In genomic region chr16:89410794-89411309, GRCh38 we compare ENCODE assay signal across 8 cellular contexts.
DNase-seq lines count a peak whose midpoint lies in the region; ATAC-seq, FAIRE-seq and TF ChIP-seq lines count a peak whose summit lies in the region.

No MANE protein-coding gene starts in this region.

- TF ChIP-seq CTCF in endothelial cell of umbilical vein (IDR thresholded peaks at IDR 0.05; ENCODE audit: extremely low read depth in 1 of 2, insufficient read depth in 1 of 2, low read depth in 1 of 2, low read length in 2 of 2): peak in 1 of 2 donors; percentile 52
- no peak for TF ChIP-seq CTCF in GM20000 (IDR thresholded peaks at IDR 0.05; ENCODE audit: extremely low read depth, missing control alignments)

- H3K27ac ChIP-seq in SJCRH30 (no peak overlapping the region), endothelial cell of umbilical vein (ENCODE audit: insufficient read depth, low read depth, low read length) (peak overlapping the region; percentile 39)
- H3K27ac ChIP-seq in naive thymus-derived CD4-positive, alpha-beta T cell (ENCODE audit: low read depth, low read length): peak overlapping the region; percentile 72

- peaks cover 8% of the 10 kb centered on the region for H4K20me1 ChIP-seq in endothelial cell of umbilical vein (replicated peaks; ENCODE audit: control insufficient read depth, extremely low read depth, insufficient read depth, low read length)

- no peaks in the 10 kb centered on the region for H3K9me3 ChIP-seq in SJCRH30 (replicated peaks)
- H3K9me3 ChIP-seq in endothelial cell of umbilical vein (replicated peaks; ENCODE audit: control insufficient read depth, insufficient read depth, low read length): no peaks in the 10 kb centered on the region
- H3K9me3 ChIP-seq in naive thymus-derived CD4-positive, alpha-beta T cell (ENCODE audit: control insufficient read depth in 2 of 3, low read length in 3 of 3): no peaks in the 10 kb centered on the region

- H3K36me3 ChIP-seq in SJCRH30 (peaks cover under 1% of the 10 kb centered on the region; the same call in 1 of the 2 replicates), endothelial cell of umbilical vein (ENCODE audit: control insufficient read depth in 2 of 2, extremely low read depth in 1 of 2, insufficient read depth in 2 of 2, low read length in 2 of 2) (no peaks in the 10 kb centered on the region)
- H3K36me3 ChIP-seq in naive thymus-derived CD4-positive, alpha-beta T cell (ENCODE audit: control insufficient read depth in 2 of 3, insufficient read depth in 3 of 3, low read length in 3 of 3): peaks cover 0 to 3% (median 0%) of the 10 kb centered on the region in 3 experiments

- CTCF ChIA-PET in endothelial cell of umbilical vein (lab: Charles Lee): interaction anchor here (0.7 to 2.3 kb wide), 22 partner anchors 9 to 146 kb away, joined by 3 to 13 read pairs (median 4); partner anchors contain the start of gene ANKRD11
- CTCF ChIA-PET in naive thymus-derived CD4-positive, alpha-beta T cell (lab: Charles Lee): interaction anchor here (0.6 kb wide), 1 partner anchor 61 kb away, joined by 3 read pairs; no protein-coding TSS in a partner anchor

- DNase-seq in G401 (ENCODE audit: low spot score): peak; percentile 66
- peak; percentile 81 to 82 for DNase-seq in SJCRH30
- peak; percentile 97 for DNase-seq in endothelial cell of umbilical vein (ENCODE audit: low read depth, low spot score)
- peak in 3 of 9 donors; percentile 17 to 34 (median 26) for DNase-seq in naive thymus-derived CD4-positive, alpha-beta T cell
- DNase-seq in NK-92 treated with Interleukin-12 subunit alpha and Interleukin-12 subunit beta, amount 100 ng/mL, for 24 hours (lab: John Stamatoyannopoulos, UW): no peak
- DNase-seq in GM19240 (ENCODE audit: insufficient read length, low spot score): no peak
- no peak for DNase-seq in GM20000 (ENCODE audit: low spot score)

- H3K79me2 ChIP-seq in endothelial cell of umbilical vein (ENCODE audit: control insufficient read depth, insufficient read depth, low read length): peaks cover 96% of the 10 kb centered on the region

- H3K9me1 ChIP-seq in endothelial cell of umbilical vein (replicated peaks; ENCODE audit: control insufficient read depth, extremely low read depth, insufficient read depth, low read length): no peaks in the 10 kb centered on the region

- H3K27ac Mint-ChIP-seq in naive thymus-derived CD4-positive, alpha-beta T cell: peak overlapping the region; percentile 89 to 96 (median 93)

- peaks cover 43% of the 10 kb centered on the region for H3K4me1 ChIP-seq in SJCRH30
- peaks cover 52% of the 10 kb centered on the region for H3K4me1 ChIP-seq in endothelial cell of umbilical vein (ENCODE audit: control insufficient read depth, extremely low read depth, insufficient read depth, low read length)
- H3K4me1 ChIP-seq in naive thymus-derived CD4-positive, alpha-beta T cell (ENCODE audit: control insufficient read depth in 2 of 2, insufficient read depth in 2 of 2, low read length in 2 of 2): peaks cover 70 to 84% of the 10 kb centered on the region in 2 donors

- no peak overlapping the region for H3K4me3 ChIP-seq in SJCRH30
- no peak overlapping the region for H3K4me3 ChIP-seq in endothelial cell of umbilical vein (replicated peaks in 1 of 3; ENCODE audit: insufficient read depth in 1 of 3, low read depth in 1 of 3, low read length in 3 of 3)
- H3K4me3 ChIP-seq in naive thymus-derived CD4-positive, alpha-beta T cell (ENCODE audit: low read length): no peak overlapping the region

- no peaks in the 10 kb centered on the region for H3K9me3 Mint-ChIP-seq in naive thymus-derived CD4-positive, alpha-beta T cell

- peaks cover 71 to 92% (median 78%) of the 10 kb centered on the region in 7 donors for H3K4me1 Mint-ChIP-seq in naive thymus-derived CD4-positive, alpha-beta T cell

- peak overlapping the region; percentile 6 to 86 (median 76) for H3K4me3 Mint-ChIP-seq in naive thymus-derived CD4-positive, alpha-beta T cell

- intact Hi-C loops in endothelial cell of umbilical vein (cut with micrococcal nuclease): loop anchor here (2.0 to 5.0 kb wide), 4 partner anchors 48 to 96 kb away; partner anchors contain the start of genes ANKRD11 and SPG7
- intact Hi-C loops in naive thymus-derived CD4-positive, alpha-beta T cell (cut with micrococcal nuclease): no loop called here

- no peak overlapping the region for H3K9ac ChIP-seq in endothelial cell of umbilical vein (replicated peaks; ENCODE audit: extremely low read depth, insufficient read depth, low read length)

- in situ Hi-C loops in G401 (cut with HindIII; ENCODE audit: low sequenced_read_pairs): no loop called here

- no peak overlapping the region for H3K4me2 ChIP-seq in endothelial cell of umbilical vein (ENCODE audit: insufficient read depth, low read length)

- peak; percentile 92 for FAIRE-seq in endothelial cell of umbilical vein (lab: Jason Lieb, UNC)

- H3K27me3 ChIP-seq in SJCRH30 (no peaks in the 10 kb centered on the region), endothelial cell of umbilical vein (ENCODE audit: control insufficient read depth in 2 of 2, insufficient read depth in 2 of 2, low read length in 2 of 2) (no peaks in the 10 kb centered on the region)
- no peaks in the 10 kb centered on the region for H3K27me3 ChIP-seq in naive thymus-derived CD4-positive, alpha-beta T cell (ENCODE audit: control insufficient read depth in 2 of 2, insufficient read depth in 2 of 2, low read length in 2 of 2)

- TF ChIP-seq POLR2A in endothelial cell of umbilical vein (IDR thresholded peaks at IDR 0.05; ENCODE audit: low read depth, low read length): peak; percentile 22

- dilution Hi-C loops in endothelial cell of umbilical vein (cut with MboI; ENCODE audit: extremely low pct_ligation_motif_present, low sequenced_read_pairs): no loop called here

- no TSS peak for BruUV-seq in endothelial cell of umbilical vein (replicated peaks; lab: Mats Ljungman, UMichigan)

- H3K36me3 Mint-ChIP-seq in naive thymus-derived CD4-positive, alpha-beta T cell: no peaks in the 10 kb centered on the region

- H3K27me3 Mint-ChIP-seq in naive thymus-derived CD4-positive, alpha-beta T cell: no peaks in the 10 kb centered on the region

- peak; percentile 28 for ATAC-seq in naive thymus-derived CD4-positive, alpha-beta T cell
- ATAC-seq in GM18861 (IDR thresholded peaks at IDR 0.05; ENCODE audit: unreplicated experiment): no peak

- H2AFZ ChIP-seq in endothelial cell of umbilical vein (ENCODE audit: low read depth, low read length): no peak overlapping the region

- POLR2A ChIA-PET in endothelial cell of umbilical vein (lab: Charles Lee): interaction anchor here (0.6 to 1.5 kb wide), 3 partner anchors 64 to 78 kb away, joined by 3 to 6 read pairs (median 5); no protein-coding TSS in a partner anchor
- POLR2A ChIA-PET in naive thymus-derived CD4-positive, alpha-beta T cell (lab: Charles Lee): interaction anchor here (1.0 to 4.0 kb wide), 4 partner anchors 11 to 97 kb away, joined by 3 to 17 read pairs (median 6); partner anchors contain the start of gene SPG7

TF ChIP-seq in endothelial cell of umbilical vein, 7 proteins besides CTCF, POLR2A, EP300 and RAD21:
- TF ChIP-seq MAX (IDR thresholded peaks at IDR 0.05; ENCODE audit: insufficient read depth, insufficient read length) (peak; percentile 100), MYC (IDR thresholded peaks at IDR 0.05; ENCODE audit: low read depth, low read length) (peak; percentile 85), POLR2AphosphoS5 (IDR thresholded peaks at IDR 0.05; ENCODE audit: insufficient read depth, low read depth, low read length) (peak; percentile 84), JUN (IDR thresholded peaks at IDR 0.05; ENCODE audit: borderline replicate concordance, insufficient read depth, insufficient read length, low read depth) (no peak)

Comparison
In these comparisons a context has a peak if more than half of its experiments do, and no peak if none do; other contexts are left out.
1. DNase-seq: peak in G401 (single experiment), SJCRH30 (2 of 2) and endothelial cell of umbilical vein (single experiment); none in NK-92 treated with Interleukin-12 subunit alpha and Interleukin-12 subunit beta, amount 100 ng/mL, for 24 hours (single experiment), GM19240 (single experiment) and GM20000 (single experiment).